ENCODE assay signal across 1 cellular context in the genomic region with DNA sequence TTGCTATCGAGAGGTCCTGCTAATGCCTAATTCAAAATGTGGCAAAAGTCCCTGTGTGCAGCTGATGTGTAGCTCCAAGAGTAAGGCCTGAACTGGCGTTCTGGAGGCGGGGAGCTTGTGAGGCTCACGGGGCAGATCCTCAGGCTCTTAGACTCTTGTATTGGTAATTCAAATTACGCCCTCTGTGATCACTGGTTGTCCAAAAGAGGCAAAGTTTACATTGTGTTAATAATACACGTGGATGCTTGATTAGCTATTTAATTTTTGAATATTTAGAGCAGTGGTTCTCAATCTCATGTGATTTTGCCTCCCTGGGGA.
A peak's percentile ranks its signal among the peaks of the same experiment; 100 is the strongest.
TF ChIP-seq lines count a peak whose summit lies in the region.

No MANE protein-coding gene starts in this region.

TF ChIP-seq in HepG2, 621 proteins besides CTCF, POLR2A, EP300 and RAD21:
- TF ChIP-seq, protein P1, sequence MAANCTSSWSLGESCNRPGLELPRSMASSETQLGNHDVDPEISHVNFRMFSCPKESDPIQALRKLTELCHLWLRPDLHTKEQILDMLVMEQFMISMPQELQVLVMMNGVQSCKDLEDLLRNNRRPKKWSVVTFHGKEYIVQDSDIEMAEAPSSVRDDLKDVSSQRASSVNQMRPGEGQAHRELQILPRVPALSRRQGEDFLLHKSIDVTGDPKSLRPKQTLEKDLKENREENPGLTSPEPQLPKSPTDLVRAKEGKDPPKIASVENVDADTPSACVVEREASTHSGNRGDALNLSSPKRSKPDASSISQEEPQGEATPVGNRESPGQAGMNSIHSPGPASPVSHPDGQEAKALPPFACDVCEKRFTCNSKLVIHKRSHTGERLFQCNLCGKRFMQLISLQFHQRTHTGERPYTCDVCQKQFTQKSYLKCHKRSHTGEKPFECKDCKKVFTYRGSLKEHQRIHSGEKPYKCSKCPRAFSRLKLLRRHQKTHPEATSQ (CRISPR knock-in tag; IDR thresholded peaks at IDR 0.05; ENCODE audit: borderline replicate concordance) = 0 out of 2 replicates have a peak, but pooled peaks have one; percentile 22
- TF ChIP-seq ZNF329 (CRISPR knock-in tag; IDR thresholded peaks at IDR 0.05; ENCODE audit: low read depth) = no peak
- TF ChIP-seq, protein P2, sequence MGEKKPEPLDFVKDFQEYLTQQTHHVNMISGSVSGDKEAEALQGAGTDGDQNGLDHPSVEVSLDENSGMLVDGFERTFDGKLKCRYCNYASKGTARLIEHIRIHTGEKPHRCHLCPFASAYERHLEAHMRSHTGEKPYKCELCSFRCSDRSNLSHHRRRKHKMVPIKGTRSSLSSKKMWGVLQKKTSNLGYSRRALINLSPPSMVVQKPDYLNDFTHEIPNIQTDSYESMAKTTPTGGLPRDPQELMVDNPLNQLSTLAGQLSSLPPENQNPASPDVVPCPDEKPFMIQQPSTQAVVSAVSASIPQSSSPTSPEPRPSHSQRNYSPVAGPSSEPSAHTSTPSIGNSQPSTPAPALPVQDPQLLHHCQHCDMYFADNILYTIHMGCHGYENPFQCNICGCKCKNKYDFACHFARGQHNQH (CRISPR knock-in tag; IDR thresholded peaks at IDR 0.05) = 0 out of 2 replicates have a peak, but pooled peaks have one; percentile 11
